Comparison of ENCODE assay signal across 12 cellular contexts in genomic region chr15:35753486-35753885, GRCh38.
A peak's percentile ranks its signal among the peaks of the same experiment; 100 is the strongest.
DNase-seq lines count a peak whose midpoint lies in the region; ATAC-seq and TF ChIP-seq lines count a peak whose summit lies in the region.
"Had no signal": no experiment of that assay in that cellular context is flagged by ENCODE, and none has a peak within 500 bp of the region (broad histone marks: within the 10 kb centered on the region; RNA-seq: fewer than 3 reads in every experiment).

No MANE protein-coding gene starts in this region.

- no peak for TF ChIP-seq POLR2A in breast epithelium (IDR thresholded peaks at IDR 0.05)

- CTCF ChIA-PET in mammary epithelial cell (lab: Charles Lee; ENCODE audit: low non-redundant PET), result no interaction called here

- DNase-seq in mammary epithelial cell, result peak; percentile 62
- no peak for DNase-seq in breast epithelium (ENCODE audit: low spot score in 2 of 2)
- DNase-seq in adipocyte (ENCODE audit: low read depth), result peak; percentile 36
- DNase-seq in globus pallidus (ENCODE audit: low spot score), result peak; percentile 22
- no peak for DNase-seq in thoracic aorta (ENCODE audit: low spot score)
- DNase-seq in Ammon's horn (ENCODE audit: low spot score), result no peak
- DNase-seq in ACHN, result no peak
- DNase-seq: 8988T; activated CD4-positive, alpha-beta T cell treated with anti-CD3 and anti-CD28 coated beads, Interleukin-2, amount 10 ng/mL, durations not matched to agents 24 days and 14 days; NCI-H345; testis had no signal

- H3K4me1 ChIP-seq in mammary epithelial cell (ENCODE audit: insufficient read depth, low read length) (no peaks in the 10 kb centered on the region), breast epithelium (no peaks in the 10 kb centered on the region), adipocyte (ENCODE audit: control insufficient read depth, insufficient read depth, low read length) (peaks cover 35% of the 10 kb centered on the region), thoracic aorta (ENCODE audit: control insufficient read depth in 1 of 2, low read depth in 2 of 2) (peaks cover 22 to 55% of the 10 kb centered on the region in 2 donors)
- H3K4me1 ChIP-seq: testis had no signal

- H3K4me3 ChIP-seq in mammary epithelial cell (replicated peaks in 1 of 3; ENCODE audit: insufficient read depth in 1 of 3, low read depth in 2 of 3, low read length in 3 of 3) (no peak overlapping the region), breast epithelium (no peak overlapping the region), adipocyte (ENCODE audit: low read length) (no peak overlapping the region), thoracic aorta (no peak overlapping the region)
- H3K4me3 ChIP-seq: testis had no signal

- ATAC-seq in thoracic aorta (ENCODE audit: insufficient number of reproducible peaks, low FRiP score, low read depth) (no peak), HG03280 (IDR thresholded peaks at IDR 0.05; ENCODE audit: unreplicated experiment) (no peak)

- H2AFZ ChIP-seq in mammary epithelial cell (ENCODE audit: low read depth, low read length), result no peak overlapping the region

- no peak overlapping the region for H3K27ac ChIP-seq in mammary epithelial cell (ENCODE audit: insufficient read depth, low read depth, low read length)
- no peak overlapping the region for H3K27ac ChIP-seq in breast epithelium
- peak overlapping the region; percentile 20 to 28 for H3K27ac ChIP-seq in thoracic aorta
- H3K27ac ChIP-seq: testis had no signal

- no peak overlapping the region for H3K9ac ChIP-seq in mammary epithelial cell (ENCODE audit: insufficient read depth, low read length)
- H3K9ac ChIP-seq in adipocyte (ENCODE audit: low read length), result no peak overlapping the region

- dilution Hi-C loops in mammary epithelial cell (cut with HindIII; ENCODE audit: low sequenced_read_pairs), result no loop called here

- no peak overlapping the region for H3K4me2 ChIP-seq in mammary epithelial cell (ENCODE audit: insufficient read depth, low read depth, low read length)

- H3K36me3 ChIP-seq in mammary epithelial cell (ENCODE audit: insufficient read depth, low read length), result no peaks in the 10 kb centered on the region
- H3K36me3 ChIP-seq in breast epithelium, result no peaks in the 10 kb centered on the region
- H3K36me3 ChIP-seq in adipocyte (ENCODE audit: control insufficient read depth, insufficient read depth, low read length, severe bottlenecking), result no peaks in the 10 kb centered on the region
- no peaks in the 10 kb centered on the region for H3K36me3 ChIP-seq in thoracic aorta

- intact Hi-C loops in mammary epithelial cell (cut with micrococcal nuclease) (loop anchor here (5.0 to 10.0 kb wide), 3 partner anchors 159 to 1381 kb away; partner anchors contain the start of gene DPH6), breast epithelium (cut with DNase I; ENCODE audit: low total_unique reads) (loop anchor here (5.0 to 10.0 kb wide), 2 partner anchors 1294 to 1419 kb away; partner anchors contain the start of gene SLC12A6)

- in situ Hi-C loops in mammary epithelial cell (cut with MboI; ENCODE audit: low sequenced_read_pairs in 2 of 2) (no loop called here), ACHN (cut with HindIII; ENCODE audit: low pct_ligation_motif_present, low pct_unique_long_range_greater_than_20kb, low sequenced_read_pairs) (no loop called here)

- no peak for TF ChIP-seq CTCF in mammary epithelial cell (conservative IDR thresholded peaks at IDR 0.05 in 1 of 2, IDR thresholded peaks at IDR 0.05 in 1 of 2; ENCODE audit: extremely low read depth in 1 of 2, insufficient read depth in 1 of 2, low read depth in 1 of 2, low read length in 2 of 2)
- TF ChIP-seq CTCF in breast epithelium (IDR thresholded peaks at IDR 0.05), result no peak
- TF ChIP-seq CTCF in thoracic aorta (IDR thresholded peaks at IDR 0.05), result no peak

- WGBS in mammary epithelial cell (ENCODE audit: low coverage, missing lambda C conversion rate), result 49% methylated on average over 3 of the region's 3 CpGs

- H3K9me3 ChIP-seq in mammary epithelial cell (replicated peaks; ENCODE audit: insufficient read depth, low read length) (no peaks in the 10 kb centered on the region), breast epithelium (no peaks in the 10 kb centered on the region), adipocyte (ENCODE audit: control insufficient read depth, low read length) (no peaks in the 10 kb centered on the region), thoracic aorta (no peaks in the 10 kb centered on the region)
- H3K9me3 ChIP-seq: testis had no signal

- H3K79me2 ChIP-seq in mammary epithelial cell (ENCODE audit: insufficient read depth, low read length), result no peaks in the 10 kb centered on the region

- no peaks in the 10 kb centered on the region for H4K20me1 ChIP-seq in mammary epithelial cell (ENCODE audit: insufficient read depth, low read length)

- BruUV-seq in mammary epithelial cell (replicated peaks; lab: Mats Ljungman, UMichigan), result no TSS peak

- H3K27me3 ChIP-seq in mammary epithelial cell (ENCODE audit: insufficient read depth, low read length) (no peaks in the 10 kb centered on the region), breast epithelium (no peaks in the 10 kb centered on the region), adipocyte (replicated peaks; ENCODE audit: control insufficient read depth, insufficient read depth, low read length) (no peaks in the 10 kb centered on the region), thoracic aorta (replicated peaks; ENCODE audit: insufficient read depth) (no peaks in the 10 kb centered on the region)
- H3K27me3 ChIP-seq: testis had no signal

Comparison
In these comparisons a context has a peak if more than half of its experiments do, and no peak if none do; other contexts are left out.
1. DNase-seq: peak in mammary epithelial cell (single experiment), adipocyte (single experiment) and globus pallidus (single experiment); none in breast epithelium (0 of 2), thoracic aorta (single experiment), Ammon's horn (single experiment) and ACHN (single experiment).
2. H3K27ac ChIP-seq: peak in thoracic aorta (2 of 2); none in mammary epithelial cell (single experiment) and breast epithelium (0 of 2).